Comparison of ENCODE assay signal across 8 cellular contexts in the genomic region with DNA sequence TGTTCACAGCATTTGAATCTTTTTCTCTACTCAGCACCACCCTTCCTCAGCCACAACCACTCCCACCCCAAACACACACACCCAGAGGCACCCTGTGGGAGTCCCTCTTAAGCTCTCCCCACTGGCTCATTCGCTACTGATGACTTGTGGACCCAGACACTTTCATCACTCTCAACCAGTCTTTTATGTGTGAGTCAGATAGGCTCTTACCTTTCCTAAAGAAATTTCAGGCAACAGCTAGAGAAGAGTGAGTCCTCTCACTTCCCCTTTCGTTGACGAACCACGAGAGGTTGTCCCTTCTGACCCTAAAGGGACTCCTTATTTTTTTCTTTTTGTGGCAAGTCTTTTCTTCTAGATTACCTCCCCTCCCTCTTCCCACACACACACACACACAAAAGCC. TPM values are rescaled to one million over a fixed set of nuclear protein-coding genes. Genes with fewer than 3 reads are reported as not detected.
DNase-seq lines count a peak whose midpoint lies in the region; ATAC-seq and TF ChIP-seq lines count a peak whose summit lies in the region.

No MANE protein-coding gene starts in this region.

- no peaks in the 10 kb centered on the region for H3K36me3 Mint-ChIP-seq in nephron (ENCODE audit: low read depth)
- H3K36me3 Mint-ChIP-seq in HFFc6 (ENCODE audit: low read depth) = no peaks in the 10 kb centered on the region

- H3K4me3 Mint-ChIP-seq in nephron = no peak overlapping the region
- no peak overlapping the region for H3K4me3 Mint-ChIP-seq in HFFc6

- POLR2A ChIA-PET in A673 (lab: Charles Lee; ENCODE audit: low non-redundant PET) = interaction anchor here (0.6 kb wide), 1 partner anchor 20 kb away, joined by 3 read pairs; no protein-coding TSS in a partner anchor

- peak overlapping the region in 2 of 3 experiments; percentile 48 to 59 for H3K27ac Mint-ChIP-seq in nephron
- H3K27ac Mint-ChIP-seq in HFFc6 = no peak overlapping the region

- H3K9me3 Mint-ChIP-seq in nephron = no peaks in the 10 kb centered on the region
- H3K9me3 Mint-ChIP-seq in HFFc6 = no peaks in the 10 kb centered on the region

- CTCF ChIA-PET in A673 (lab: Charles Lee) = no interaction called here

- H3K4me1 ChIP-seq in MM.1S (ENCODE audit: low read length) = peaks cover 20% of the 10 kb centered on the region
- H3K4me1 ChIP-seq in A673 (ENCODE audit: insufficient read depth, low read length, poor library complexity, severe bottlenecking) = peaks cover 31% of the 10 kb centered on the region

- intact Hi-C loops in A673 (cut with micrococcal nuclease; ENCODE audit: unreplicated experiment) = loop anchor here (5.0 kb wide), 1 partner anchor 60 kb away; the partner anchor contains the start of gene ARHGAP31

- H3K27me3 ChIP-seq in MM.1S (replicated peaks; ENCODE audit: insufficient read depth, low read length) (no peaks in the 10 kb centered on the region), A673 (replicated peaks; ENCODE audit: insufficient read depth, low read depth, low read length, poor library complexity) (no peaks in the 10 kb centered on the region)

- H3K9ac ChIP-seq in MM.1S (ENCODE audit: low read length) = no peak overlapping the region

- no peak overlapping the region for H2AFZ ChIP-seq in MM.1S (ENCODE audit: low read length)

- no peaks in the 10 kb centered on the region for H4K20me1 ChIP-seq in MM.1S (ENCODE audit: insufficient read depth, low read length)

- TF ChIP-seq CTCF in MM.1S (IDR thresholded peaks at IDR 0.05; ENCODE audit: low read length) (no peak), nephron (IDR thresholded peaks at IDR 0.05; ENCODE audit: unreplicated experiment in 3 of 3) (no peak), A673 (conservative IDR thresholded peaks at IDR 0.05; ENCODE audit: low read depth, low read length) (no peak), HFFc6 (IDR thresholded peaks at IDR 0.05) (no peak)

- H3K4me2 ChIP-seq in MM.1S (ENCODE audit: low read depth, low read length) = peak overlapping the region; percentile 17; the same call in 1 of the 2 replicates

- H3K4me3 ChIP-seq in MM.1S (ENCODE audit: low read length) = no peak overlapping the region
- no peak overlapping the region for H3K4me3 ChIP-seq in A673 (ENCODE audit: low read depth, low read length, poor library complexity, severe bottlenecking)

- H3F3A ChIP-seq in MM.1S (ENCODE audit: insufficient read depth, low read length) = peaks cover 7% of the 10 kb centered on the region; the same call in 1 of the 2 replicates

- no TSS peak for BruUV-seq in A673 (replicated peaks; lab: Mats Ljungman, UMichigan)

- H3K79me2 ChIP-seq in MM.1S (ENCODE audit: low read length) = no peaks in the 10 kb centered on the region

- H3K9me3 ChIP-seq in MM.1S (replicated peaks; ENCODE audit: insufficient read depth, low read length) (no peaks in the 10 kb centered on the region), A673 (ENCODE audit: low read depth, low read length, poor library complexity, severe bottlenecking) (no peaks in the 10 kb centered on the region)

- no peaks in the 10 kb centered on the region for H3K36me3 ChIP-seq in MM.1S (replicated peaks; ENCODE audit: insufficient read depth, low read length)
- no peaks in the 10 kb centered on the region for H3K36me3 ChIP-seq in A673 (ENCODE audit: insufficient read depth, low read length, poor library complexity, severe bottlenecking)

- no peaks in the 10 kb centered on the region for H3K9me2 ChIP-seq in MM.1S (replicated peaks; ENCODE audit: insufficient read depth, low read length)

- H3K4me1 Mint-ChIP-seq in nephron = peaks cover 47% of the 10 kb centered on the region
- H3K4me1 Mint-ChIP-seq in HFFc6 (ENCODE audit: low read depth) = peaks cover 37% of the 10 kb centered on the region

- DNase-seq in GDM1 (lab: John Stamatoyannopoulos, UW) = peak; percentile 59
- peak; percentile 60 for DNase-seq in MM.1S
- DNase-seq in activated naive CD4-positive, alpha-beta T cell treated with Interleukin-2 at 50 U/mL for 16 hours = peak; percentile 25
- no peak for DNase-seq in A673 (ENCODE audit: low spot score)
- DNase-seq in HFFc6 = no peak
- DNase-seq in NCI-H2227 (lab: John Stamatoyannopoulos, UW; ENCODE audit: unreplicated experiment) = no peak

- peak overlapping the region; percentile 20; the same call in 1 of the 2 replicates for H3K27ac ChIP-seq in MM.1S (ENCODE audit: low read length)
- no peak overlapping the region for H3K27ac ChIP-seq in A673 (ENCODE audit: low read depth, low read length, poor library complexity, severe bottlenecking)

- H3K27me3 Mint-ChIP-seq in nephron (ENCODE audit: low read depth) (no peaks in the 10 kb centered on the region), HFFc6 (ENCODE audit: insufficient read depth) (no peaks in the 10 kb centered on the region)

- ATAC-seq in GM21619 (IDR thresholded peaks at IDR 0.05; ENCODE audit: unreplicated experiment) = peak; percentile 97

RNA-seq across cellular contexts. Expression of gene ARHGAP31, which starts 58.1 kb away (rescaled TPM):
- total RNA-seq in A673 (2021) = 7.8 and 12.0 TPM in 2 replicates
- total RNA-seq in HFFc6 (2021; fragmentation: NEBNext Ultra II Directional; extraction: Animal tissue kit (Norgen Biotek cat#: 25700)) = 10 to 100 TPM; 18.0 to 25.1 (median 20.5) TPM

Comparison
In these comparisons a context has a peak if more than half of its experiments do, and no peak if none do; other contexts are left out.
1. DNase-seq: peak in GDM1 (single experiment), MM.1S (single experiment) and activated naive CD4-positive, alpha-beta T cell treated with Interleukin-2 at 50 U/mL for 16 hours (single experiment); none in A673 (single experiment), HFFc6 (single experiment) and NCI-H2227 (single experiment).